1 cellular context compared by ENCODE assay signal in genomic region chr19:58520257-58520599, GRCh38.
TF ChIP-seq lines count a peak whose summit lies in the region.

No MANE protein-coding gene starts in this region.

TF ChIP-seq in WTC11, 78 proteins besides CTCF, POLR2A, EP300 and RAD21 (continued from another document):
- TF ChIP-seq, protein P1, sequence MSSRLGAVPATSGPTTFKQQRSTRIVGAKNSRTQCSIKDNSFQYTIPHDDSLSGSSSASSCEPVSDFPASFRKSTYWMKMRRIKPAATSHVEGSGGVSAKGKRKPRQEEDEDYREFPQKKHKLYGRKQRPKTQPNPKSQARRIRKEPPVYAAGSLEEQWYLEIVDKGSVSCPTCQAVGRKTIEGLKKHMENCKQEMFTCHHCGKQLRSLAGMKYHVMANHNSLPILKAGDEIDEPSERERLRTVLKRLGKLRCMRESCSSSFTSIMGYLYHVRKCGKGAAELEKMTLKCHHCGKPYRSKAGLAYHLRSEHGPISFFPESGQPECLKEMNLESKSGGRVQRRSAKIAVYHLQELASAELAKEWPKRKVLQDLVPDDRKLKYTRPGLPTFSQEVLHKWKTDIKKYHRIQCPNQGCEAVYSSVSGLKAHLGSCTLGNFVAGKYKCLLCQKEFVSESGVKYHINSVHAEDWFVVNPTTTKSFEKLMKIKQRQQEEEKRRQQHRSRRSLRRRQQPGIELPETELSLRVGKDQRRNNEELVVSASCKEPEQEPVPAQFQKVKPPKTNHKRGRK (CRISPR knock-in tag; IDR thresholded peaks at IDR 0.05; ENCODE audit: borderline replicate concordance): no peak
